18 cellular contexts compared by ENCODE assay signal in genomic region chr9:93257808-93258331, GRCh38.
DNase-seq lines count a peak whose midpoint lies in the region; ATAC-seq and TF ChIP-seq lines count a peak whose summit lies in the region.
"Had no signal": no experiment of that assay in that cellular context is flagged by ENCODE, and none has a peak within 500 bp of the region (broad histone marks: within the 10 kb centered on the region; RNA-seq: fewer than 3 reads in every experiment).

No MANE protein-coding gene starts in this region.

- dilution Hi-C loops in mammary epithelial cell (cut with HindIII; ENCODE audit: low sequenced_read_pairs): no loop called here

- no peak overlapping the region for H3K9ac ChIP-seq in mammary epithelial cell (ENCODE audit: insufficient read depth, low read length)

- no peak overlapping the region for H3K27ac ChIP-seq in mammary epithelial cell (ENCODE audit: insufficient read depth, low read depth, low read length)
- H3K27ac ChIP-seq in effector memory CD4-positive, alpha-beta T cell (ENCODE audit: insufficient read depth, low read length, poor library complexity, severe bottlenecking): no peak overlapping the region
- H3K27ac ChIP-seq: hepatocyte, neutrophil, skin epidermis, upper lobe of left lung had no signal

- no peak for ATAC-seq in omental fat pad (ENCODE audit: low FRiP score)
- ATAC-seq in GM19324 (IDR thresholded peaks at IDR 0.05; ENCODE audit: low FRiP score, unreplicated experiment): no peak
- ATAC-seq in HG03196 (IDR thresholded peaks at IDR 0.05; ENCODE audit: unreplicated experiment): no peak
- ATAC-seq: mucosa of descending colon; stimulated activated effector memory CD8-positive, alpha-beta T cell treated with anti-CD3 and anti-CD28 coated beads, Interleukin-12 subunit alpha, Interleukin-12 subunit beta, amount 100 ng/mL, for 72 hours had no signal

- CTCF ChIA-PET in mammary epithelial cell (lab: Charles Lee; ENCODE audit: low non-redundant PET): no interaction called here

- no peaks in the 10 kb centered on the region for H4K20me1 ChIP-seq in mammary epithelial cell (ENCODE audit: insufficient read depth, low read length)

- H3K27me3 ChIP-seq in mammary epithelial cell (ENCODE audit: insufficient read depth, low read length): no peaks in the 10 kb centered on the region
- no peaks in the 10 kb centered on the region for H3K27me3 ChIP-seq in effector memory CD4-positive, alpha-beta T cell (replicated peaks; ENCODE audit: control insufficient read depth, insufficient read depth, low read length, poor library complexity, severe bottlenecking)
- H3K27me3 ChIP-seq: hepatocyte, upper lobe of left lung had no signal

- no peak overlapping the region for H3K4me2 ChIP-seq in mammary epithelial cell (ENCODE audit: insufficient read depth, low read depth, low read length)
- H3K4me2 ChIP-seq: hepatocyte had no signal

- in situ Hi-C loops in mammary epithelial cell (cut with MboI; ENCODE audit: low sequenced_read_pairs in 2 of 2): no loop called here

- no peak overlapping the region for H2AFZ ChIP-seq in mammary epithelial cell (ENCODE audit: low read depth, low read length)
- H2AFZ ChIP-seq: hepatocyte had no signal

- H3K4me1 ChIP-seq in mammary epithelial cell (ENCODE audit: insufficient read depth, low read length): no peaks in the 10 kb centered on the region
- no peaks in the 10 kb centered on the region for H3K4me1 ChIP-seq in effector memory CD4-positive, alpha-beta T cell (ENCODE audit: control insufficient read depth, insufficient read depth, low read length, poor library complexity, severe bottlenecking)
- H3K4me1 ChIP-seq: upper lobe of left lung had no signal

- DNase-seq in NCI-H2171 treated with DMSO at 0.1 percent for 48 hours (lab: John Stamatoyannopoulos, UW) (peak; percentile 41), NCI-H2171 (lab: John Stamatoyannopoulos, UW) (no peak), D341Med (ENCODE audit: low spot score) (peak; percentile 12), mammary epithelial cell (peak; percentile 35), omental fat pad (ENCODE audit: low spot score) (peak; percentile 13)
- no peak for DNase-seq in effector memory CD4-positive, alpha-beta T cell
- DNase-seq: C1 segment of cervical spinal cord; effector CD4-positive, alpha-beta T cell; NCI-H1930; NCI-H524 treated with DMSO at 0.1 percent for 48 hours had no signal

- no peaks in the 10 kb centered on the region for H3K79me2 ChIP-seq in mammary epithelial cell (ENCODE audit: insufficient read depth, low read length)
- H3K79me2 ChIP-seq: hepatocyte had no signal

- BruUV-seq in mammary epithelial cell (replicated peaks; lab: Mats Ljungman, UMichigan): no TSS peak

- WGBS in mammary epithelial cell (ENCODE audit: low coverage, missing lambda C conversion rate): 83% methylated on average over 12 of the region's 12 CpGs

- no peak for TF ChIP-seq CTCF in mammary epithelial cell (conservative IDR thresholded peaks at IDR 0.05 in 1 of 2, IDR thresholded peaks at IDR 0.05 in 1 of 2; ENCODE audit: extremely low read depth in 1 of 2, insufficient read depth in 1 of 2, low read depth in 1 of 2, low read length in 2 of 2)
- no peak for TF ChIP-seq CTCF in omental fat pad (IDR thresholded peaks at IDR 0.05)

- no peaks in the 10 kb centered on the region for H3K9me3 ChIP-seq in mammary epithelial cell (replicated peaks; ENCODE audit: insufficient read depth, low read length)
- H3K9me3 ChIP-seq in effector memory CD4-positive, alpha-beta T cell (ENCODE audit: control insufficient read depth, low read length): no peaks in the 10 kb centered on the region
- H3K9me3 ChIP-seq: mucosa of descending colon, neutrophil, upper lobe of left lung had no signal

- intact Hi-C loops in mammary epithelial cell (cut with micrococcal nuclease): no loop called here

- H3K4me3 ChIP-seq in mammary epithelial cell (replicated peaks in 1 of 3; ENCODE audit: insufficient read depth in 1 of 3, low read depth in 2 of 3, low read length in 3 of 3): no peak overlapping the region
- H3K4me3 ChIP-seq in effector memory CD4-positive, alpha-beta T cell (ENCODE audit: insufficient read depth, low read depth, low read length, poor library complexity, severe bottlenecking): no peak overlapping the region
- H3K4me3 ChIP-seq: hepatocyte, mucosa of descending colon, skin epidermis, upper lobe of left lung had no signal

- H3K36me3 ChIP-seq in mammary epithelial cell (ENCODE audit: insufficient read depth, low read length): no peaks in the 10 kb centered on the region
- no peaks in the 10 kb centered on the region for H3K36me3 ChIP-seq in effector memory CD4-positive, alpha-beta T cell (ENCODE audit: control insufficient read depth, insufficient read depth, low read length)
- H3K36me3 ChIP-seq: neutrophil, upper lobe of left lung had no signal

Comparison
In these comparisons a context has a peak if more than half of its experiments do, and no peak if none do; other contexts are left out.
1. DNase-seq: peak in NCI-H2171 treated with DMSO at 0.1 percent for 48 hours (single experiment), D341Med (single experiment), mammary epithelial cell (single experiment) and omental fat pad (single experiment); none in NCI-H2171 (single experiment) and effector memory CD4-positive, alpha-beta T cell (0 of 3).